Comparison of ENCODE assay signal across 20 cellular contexts in genomic region chr1:21950734-21951575, GRCh38. TPM values are rescaled to one million over a fixed set of nuclear protein-coding genes. Genes with fewer than 3 reads are reported as not detected.
DNase-seq lines count a peak whose midpoint lies in the region; ATAC-seq and TF ChIP-seq lines count a peak whose summit lies in the region.
"Had no signal": no experiment of that assay in that cellular context is flagged by ENCODE, and none has a peak within 500 bp of the region (broad histone marks: within the 10 kb centered on the region; RNA-seq: fewer than 3 reads in every experiment).

No MANE protein-coding gene starts in this region.

- peaks cover 0 to 3% of the 10 kb centered on the region in 2 experiments; a peak in 1 of 4 replicates for H3K4me1 ChIP-seq in SK-N-SH (ENCODE audit: control insufficient read depth in 1 of 2, insufficient read depth in 2 of 2, low read depth in 1 of 2, low read length in 1 of 2)

- H3K27ac Mint-ChIP-seq in nephron progenitor cell: peak overlapping the region; percentile 42
- no peak overlapping the region for H3K27ac Mint-ChIP-seq in stimulated activated effector memory CD8-positive, alpha-beta T cell treated with anti-CD3 and anti-CD28 coated beads, Interleukin-12 subunit alpha, Interleukin-12 subunit beta, amount 100 ng/mL, for 72 hours
- H3K27ac Mint-ChIP-seq: CD14-positive monocyte; CD8-positive, alpha-beta T cell; HFFc6 had no signal

- no peaks in the 10 kb centered on the region for H4K20me1 ChIP-seq in SK-N-SH (ENCODE audit: insufficient read depth)

- no peaks in the 10 kb centered on the region for H3K36me3 ChIP-seq in SK-N-SH (replicated peaks in 1 of 2; ENCODE audit: control insufficient read depth in 1 of 2, insufficient read depth in 2 of 2, low read length in 1 of 2)

- WGBS in SK-N-SH (ENCODE audit: low lambda C conversion rate): 91% methylated on average over 4 of the region's 16 CpGs

- H3K9me3 ChIP-seq in SK-N-SH: no peaks in the 10 kb centered on the region

- H2AFZ ChIP-seq in SK-N-SH (ENCODE audit: low read depth): no peak overlapping the region

- H3F3A ChIP-seq in SK-N-SH (replicated peaks; ENCODE audit: insufficient read depth): no peaks in the 10 kb centered on the region

- no peak for TF ChIP-seq EP300 in SK-N-SH (IDR thresholded peaks at IDR 0.05; ENCODE audit: borderline replicate concordance in 1 of 2, low read depth in 1 of 2, low read length in 1 of 2)

- H3K4me1 Mint-ChIP-seq in nephron progenitor cell: peaks cover 29% of the 10 kb centered on the region
- peaks cover under 1% of the 10 kb centered on the region for H3K4me1 Mint-ChIP-seq in stimulated activated effector memory CD8-positive, alpha-beta T cell treated with anti-CD3 and anti-CD28 coated beads, Interleukin-12 subunit alpha, Interleukin-12 subunit beta, amount 100 ng/mL, for 72 hours
- H3K4me1 Mint-ChIP-seq: CD14-positive monocyte had no signal

- DNase-seq in left ventricle myocardium superior (peak; percentile 48), Right ventricle myocardium inferior (ENCODE audit: missing footprints) (no peak), islet precursor cell (peak; percentile 48), nephron progenitor cell (no peak), SK-N-SH (no peak), DMS53 treated with DMSO at 0.1 percent for 48 hours (lab: John Stamatoyannopoulos, UW; ENCODE audit: unreplicated experiment) (no peak)
- DNase-seq in stimulated activated effector memory CD8-positive, alpha-beta T cell treated with anti-CD3 and anti-CD28 coated beads, Interleukin-12 subunit alpha, Interleukin-12 subunit beta, amount 100 ng/mL, for 72 hours (ENCODE audit: low spot score in 2 of 2): no peak
- no peak for DNase-seq in stimulated activated CD4-positive, alpha-beta T cell treated with anti-CD3 and anti-CD28 coated beads, Interleukin-4, amount 100 ng/mL, for 1 hour
- DNase-seq: CD8-positive, alpha-beta T cell; COR-L47; DMS153; DND-41; GDM1; HCEC 1CT; HFFc6 had no signal

- intact Hi-C loops in left ventricle myocardium superior (cut with micrococcal nuclease): loop anchor here (10.0 kb wide), 1 partner anchor 56 kb away; no protein-coding TSS in a partner anchor
- intact Hi-C loops in Right ventricle myocardium inferior (cut with DNase I): no loop called here

- H3K27me3 ChIP-seq in SK-N-SH (ENCODE audit: insufficient read depth): no peaks in the 10 kb centered on the region

- no peak overlapping the region for H3K27ac ChIP-seq in SK-N-SH (ENCODE audit: low read depth in 2 of 2, low read length in 1 of 2)
- H3K27ac ChIP-seq: 22Rv1 had no signal

- CTCF ChIA-PET in SK-N-SH (lab: Yijun Ruan, JAX): interaction anchor here (1.1 to 4.5 kb wide), 2 partner anchors 11 to 13 kb away, joined by 3 to 19 read pairs; no protein-coding TSS in a partner anchor

- TF ChIP-seq RAD21 in SK-N-SH (IDR thresholded peaks at IDR 0.05; ENCODE audit: low read length): no peak

- H3K9me3 Mint-ChIP-seq in nephron progenitor cell: no peaks in the 10 kb centered on the region
- H3K9me3 Mint-ChIP-seq in stimulated activated effector memory CD8-positive, alpha-beta T cell treated with anti-CD3 and anti-CD28 coated beads, Interleukin-12 subunit alpha, Interleukin-12 subunit beta, amount 100 ng/mL, for 72 hours: no peaks in the 10 kb centered on the region
- H3K9me3 Mint-ChIP-seq: CD8-positive, alpha-beta T cell; HFFc6 had no signal

- TF ChIP-seq CTCF in nephron progenitor cell (IDR thresholded peaks at IDR 0.05): no peak
- TF ChIP-seq CTCF in SK-N-SH (IDR thresholded peaks at IDR 0.05): no peak

- H3K9me2 ChIP-seq in SK-N-SH: no peaks in the 10 kb centered on the region

- peaks cover 3% of the 10 kb centered on the region for H3K27me3 Mint-ChIP-seq in nephron progenitor cell (ENCODE audit: low read depth, poor library complexity)

- no peaks in the 10 kb centered on the region for H3K79me2 ChIP-seq in SK-N-SH (ENCODE audit: insufficient read depth)

- no peak overlapping the region for H3K9ac ChIP-seq in SK-N-SH

- H3K4me3 Mint-ChIP-seq in nephron progenitor cell: no peak overlapping the region
- no peak overlapping the region for H3K4me3 Mint-ChIP-seq in stimulated activated effector memory CD8-positive, alpha-beta T cell treated with anti-CD3 and anti-CD28 coated beads, Interleukin-12 subunit alpha, Interleukin-12 subunit beta, amount 100 ng/mL, for 72 hours
- H3K4me3 Mint-ChIP-seq: CD14-positive monocyte; CD8-positive, alpha-beta T cell; HFFc6 had no signal

- H3K36me3 Mint-ChIP-seq in nephron progenitor cell (ENCODE audit: low read depth): no peaks in the 10 kb centered on the region
- no peaks in the 10 kb centered on the region for H3K36me3 Mint-ChIP-seq in stimulated activated effector memory CD8-positive, alpha-beta T cell treated with anti-CD3 and anti-CD28 coated beads, Interleukin-12 subunit alpha, Interleukin-12 subunit beta, amount 100 ng/mL, for 72 hours
- H3K36me3 Mint-ChIP-seq: CD14-positive monocyte; CD8-positive, alpha-beta T cell had no signal

- no peak overlapping the region for H3K4me2 ChIP-seq in SK-N-SH

- POLR2A ChIA-PET in SK-N-SH (lab: Yijun Ruan, JAX): no interaction called here

- no peak overlapping the region for H3K4me3 ChIP-seq in SK-N-SH (ENCODE audit: low read depth in 2 of 2, low read length in 1 of 2)

- peak; percentile 16 for ATAC-seq in left ventricle myocardium superior
- ATAC-seq in Right ventricle myocardium inferior: no peak
- ATAC-seq in stimulated activated effector memory CD8-positive, alpha-beta T cell treated with anti-CD3 and anti-CD28 coated beads, Interleukin-12 subunit alpha, Interleukin-12 subunit beta, amount 100 ng/mL, for 72 hours: peak; percentile 17
- ATAC-seq: CD8-positive, alpha-beta T cell had no signal

TF ChIP-seq in SK-N-SH, 30 proteins besides CTCF, POLR2A, EP300 and RAD21:
- TF ChIP-seq TEAD4 (IDR thresholded peaks at IDR 0.05; ENCODE audit: borderline replicate concordance, insufficient read depth): no peak
- TF ChIP-seq JUND (IDR thresholded peaks at IDR 0.05): no peak
- TF ChIP-seq RCOR1 (IDR thresholded peaks at IDR 0.05; ENCODE audit: low read length): no peak
- no peak for TF ChIP-seq IRF3 (IDR thresholded peaks at IDR 0.05; ENCODE audit: low read depth, low read length)
- no peak for TF ChIP-seq FOXM1 (IDR thresholded peaks at IDR 0.05; ENCODE audit: low read depth)
- no peak for TF ChIP-seq PBX3 (IDR thresholded peaks at IDR 0.05)
- no peak for TF ChIP-seq CHD2 (IDR thresholded peaks at IDR 0.05; ENCODE audit: low read length, partially characterized antibody)
- TF ChIP-seq MAX (IDR thresholded peaks at IDR 0.05; ENCODE audit: low read depth): no peak
- TF ChIP-seq TAF1 (IDR thresholded peaks at IDR 0.05; ENCODE audit: borderline replicate concordance, low read depth, low read length): no peak
- no peak for TF ChIP-seq GATA2 (CRISPR knock-in tag; IDR thresholded peaks at IDR 0.05)
- no peak for TF ChIP-seq ELF1 (IDR thresholded peaks at IDR 0.05)

RNA-seq across cellular contexts. Expression of gene HSPG2, which starts 13.8 kb away (rescaled TPM):
- 269 TPM for total RNA-seq in left ventricle myocardium superior
- 269 TPM for total RNA-seq in Right ventricle myocardium inferior
- polyA plus RNA-seq in SK-N-SH (2012; rRNA removed): 10.7 and 28.9 TPM in 2 replicates
- polyA plus RNA-seq in SK-N-SH (2012; cell fraction: cytosol; rRNA removed): 10.2 and 22.9 TPM in 2 replicates
- polyA plus RNA-seq in SK-N-SH (2012; cell fraction: nucleus; rRNA removed): 112 and 128 TPM in 2 replicates
- polyA plus RNA-seq: CD14-positive monocyte had no signal

RNA-seq across cellular contexts. Expression of gene CELA3B, which starts 25.9 kb away (rescaled TPM):
- total RNA-seq in left ventricle myocardium superior (not detected), Right ventricle myocardium inferior (not detected)
- polyA plus RNA-seq in SK-N-SH (2012; rRNA removed): not detected in 2 replicates
- polyA plus RNA-seq in SK-N-SH (2012; cell fraction: cytosol; rRNA removed): not detected in 2 replicates
- polyA plus RNA-seq in SK-N-SH (2012; cell fraction: nucleus; rRNA removed): not detected in 2 replicates
- total RNA-seq: A673; CD8-positive, alpha-beta T cell; H4; HFFc6 had no signal
- polyA plus RNA-seq: BJ, CD14-positive monocyte had no signal

RNA-seq across cellular contexts. Expression of gene CELA3A, which starts 50.5 kb away (rescaled TPM):
- total RNA-seq in left ventricle myocardium superior (not detected), Right ventricle myocardium inferior (not detected)
- not detected in 2 replicates for polyA plus RNA-seq in SK-N-SH (2012; rRNA removed)
- not detected in 2 replicates for polyA plus RNA-seq in SK-N-SH (2012; cell fraction: cytosol; rRNA removed)
- not detected in 2 replicates for polyA plus RNA-seq in SK-N-SH (2012; cell fraction: nucleus; rRNA removed)
- total RNA-seq: A673; CD8-positive, alpha-beta T cell; H4; HFFc6 had no signal
- polyA plus RNA-seq: BJ, CD14-positive monocyte had no signal

Comparison
In these comparisons a context has a peak if more than half of its experiments do, and no peak if none do; other contexts are left out.
1. DNase-seq: peak in left ventricle myocardium superior (single experiment) and islet precursor cell (single experiment); none in Right ventricle myocardium inferior (single experiment), nephron progenitor cell (single experiment), stimulated activated effector memory CD8-positive, alpha-beta T cell treated with anti-CD3 and anti-CD28 coated beads, Interleukin-12 subunit alpha, Interleukin-12 subunit beta, amount 100 ng/mL, for 72 hours (0 of 2), stimulated activated CD4-positive, alpha-beta T cell treated with anti-CD3 and anti-CD28 coated beads, Interleukin-4, amount 100 ng/mL, for 1 hour (single experiment), SK-N-SH (single experiment) and DMS53 treated with DMSO at 0.1 percent for 48 hours (single experiment).